ENCODE assay signal across 8 cellular contexts in the genomic region with DNA sequence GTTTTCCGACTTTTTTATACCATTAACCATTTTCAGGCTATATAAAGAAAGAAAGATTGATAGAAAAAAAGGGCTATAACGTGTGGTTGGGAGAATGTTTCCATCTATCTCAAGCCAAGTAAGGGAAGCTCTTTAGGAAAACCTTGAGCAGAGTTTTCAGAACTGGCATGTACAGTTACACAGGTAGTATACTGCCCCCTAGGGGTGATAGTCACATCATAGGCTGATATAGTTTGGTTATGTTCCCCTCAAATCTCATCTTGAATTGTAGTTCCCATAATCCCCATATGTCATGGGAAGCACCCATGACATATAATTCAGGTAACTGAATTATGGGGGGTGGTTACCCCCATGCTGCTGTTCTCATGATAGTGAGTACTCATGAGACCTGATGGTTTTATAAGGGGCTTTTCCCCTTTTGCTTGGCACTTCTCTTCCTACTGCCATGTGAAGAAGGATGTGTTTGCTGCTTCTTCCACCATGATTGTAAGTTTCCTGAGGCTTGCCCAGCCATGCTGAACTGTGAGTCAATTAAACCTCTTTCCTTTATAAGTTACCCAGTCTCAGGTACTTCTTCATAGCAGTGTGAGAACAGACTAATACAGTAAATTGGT.
DNase-seq lines count a peak whose midpoint lies in the region; ATAC-seq and TF ChIP-seq lines count a peak whose summit lies in the region.

No MANE protein-coding gene starts in this region.

- no peaks in the 10 kb centered on the region for H3K79me2 ChIP-seq in PC-3 (ENCODE audit: low read length)

- H3K27me3 ChIP-seq in PC-3 (ENCODE audit: low read length): no peaks in the 10 kb centered on the region

- no peak overlapping the region for H3K4me3 ChIP-seq in PC-3 (ENCODE audit: low read length)
- no peak overlapping the region for H3K4me3 ChIP-seq in epithelial cell of proximal tubule (ENCODE audit: low read depth, low read length)

- no peak overlapping the region for H3K9ac ChIP-seq in PC-3 (ENCODE audit: low read length)

- no peak overlapping the region for H2AFZ ChIP-seq in PC-3 (ENCODE audit: low read length)

- TF ChIP-seq CTCF in PC-3 (conservative IDR thresholded peaks at IDR 0.05; ENCODE audit: low read depth, low read length): peak; percentile 68
- peak; percentile 69 for TF ChIP-seq CTCF in epithelial cell of proximal tubule (conservative IDR thresholded peaks at IDR 0.05; ENCODE audit: low read depth, low read length)

- CTCF ChIA-PET in PC-3 (lab: Charles Lee): no interaction called here

- no peaks in the 10 kb centered on the region for H3K9me3 ChIP-seq in PC-3 (ENCODE audit: low read length)

- H4K20me1 ChIP-seq in PC-3 (ENCODE audit: low read length): no peaks in the 10 kb centered on the region

- BruUV-seq in PC-3 (replicated peaks; lab: Mats Ljungman, UMichigan): no TSS peak

- H3F3A ChIP-seq in PC-3 (ENCODE audit: low read length, unreplicated experiment): no peaks in the 10 kb centered on the region

- H3K9me2 ChIP-seq in PC-3 (replicated peaks; ENCODE audit: low read length): no peaks in the 10 kb centered on the region

- DNase-seq in NOMO-1 (lab: John Stamatoyannopoulos, UW; ENCODE audit: unreplicated experiment in 2 of 2) (peak; percentile 14 to 71), NOMO-1 treated with dmso at 0.1 percent for 144 hours (lab: John Stamatoyannopoulos, UW; ENCODE audit: unreplicated experiment) (no peak), PC-3 (peak; percentile 54), epithelial cell of proximal tubule (ENCODE audit: low read depth) (no peak), renal cortical epithelial cell (ENCODE audit: low read depth) (peak; percentile 36), epidermal melanocyte (ENCODE audit: insufficient read length, low spot score) (no peak)

- POLR2A ChIA-PET in PC-3 (lab: Charles Lee; ENCODE audit: unreplicated experiment): no interaction called here

- peak; percentile 87 for ATAC-seq in GM18909 (IDR thresholded peaks at IDR 0.05; ENCODE audit: poor library complexity, unreplicated experiment)
- ATAC-seq in HG03103 (IDR thresholded peaks at IDR 0.05; ENCODE audit: low read depth, unreplicated experiment): peak; percentile 78
- 0 out of 2 replicates have a peak, but pooled peaks have one; percentile 37 for ATAC-seq in PC-3

- H3K4me1 ChIP-seq in PC-3 (ENCODE audit: insufficient read depth, low read length): peaks cover 5% of the 10 kb centered on the region

- H3K36me3 ChIP-seq in PC-3 (ENCODE audit: low read depth, low read length): no peaks in the 10 kb centered on the region

- H3K27ac ChIP-seq in PC-3 (ENCODE audit: low read length): no peak overlapping the region

- H3K4me2 ChIP-seq in PC-3 (ENCODE audit: low read length): no peak overlapping the region

- intact Hi-C loops in PC-3 (cut with micrococcal nuclease): no loop called here

Comparison
In these comparisons a context has a peak if more than half of its experiments do, and no peak if none do; other contexts are left out.
1. DNase-seq: peak in NOMO-1 (2 of 2), PC-3 (single experiment) and renal cortical epithelial cell (single experiment); none in NOMO-1 treated with dmso at 0.1 percent for 144 hours (single experiment), epithelial cell of proximal tubule (single experiment) and epidermal melanocyte (single experiment).
2. ATAC-seq: peak in every context shown above with its lines; median percentile 87 in GM18909; 78 in HG03103; 37 in PC-3.